ENCODE assay signal across 21 cellular contexts in genomic region chr7:110148054-110148453, GRCh38.
DNase-seq lines count a peak whose midpoint lies in the region; ATAC-seq, FAIRE-seq and TF ChIP-seq lines count a peak whose summit lies in the region.
"Had no signal": no experiment of that assay in that cellular context is flagged by ENCODE, and none has a peak within 500 bp of the region (broad histone marks: within the 10 kb centered on the region; RNA-seq: fewer than 3 reads in every experiment).

No MANE protein-coding gene starts in this region.

- H2BK5ac ChIP-seq in H1 (ENCODE audit: low read depth, low read length), result no peak overlapping the region

- POLR2A ChIA-PET in H1 (lab: Charles Lee; ENCODE audit: partially characterized antibody), result no interaction called here

- H3K79me1 ChIP-seq in H1 (ENCODE audit: low read depth, low read length), result no peaks in the 10 kb centered on the region

- peak; percentile 56 for ATAC-seq in aorta (ENCODE audit: low FRiP score)
- no peak for ATAC-seq in GM19023 (IDR thresholded peaks at IDR 0.05; ENCODE audit: unreplicated experiment)
- ATAC-seq in GM21619 (IDR thresholded peaks at IDR 0.05; ENCODE audit: unreplicated experiment), result no peak
- no peak for ATAC-seq in GM18517 (IDR thresholded peaks at IDR 0.05; ENCODE audit: unreplicated experiment)
- ATAC-seq: GM12878 had no signal

- no peak for FAIRE-seq in H1 (lab: Jason Lieb, UNC)
- FAIRE-seq: GM12878, H54 had no signal

- H4K91ac ChIP-seq in H1 (replicated peaks; ENCODE audit: insufficient read length, low read length), result no peak overlapping the region

- H3K27ac Mint-ChIP-seq in activated naive CD4-positive, alpha-beta T cell treated with anti-CD3 and anti-CD28 coated beads, Interleukin-2, amount 10 ng/mL, durations not matched to agents 7 days and 5 days, result no peak overlapping the region
- H3K27ac Mint-ChIP-seq: B cell; CD4-positive, alpha-beta T cell had no signal

- H3K27me3 Mint-ChIP-seq in activated naive CD4-positive, alpha-beta T cell treated with anti-CD3 and anti-CD28 coated beads, Interleukin-2, amount 10 ng/mL, durations not matched to agents 7 days and 5 days, result no peaks in the 10 kb centered on the region
- H3K27me3 Mint-ChIP-seq: B cell; CD4-positive, alpha-beta T cell had no signal

- TF ChIP-seq RAD21 in H1 (IDR thresholded peaks at IDR 0.05 in 1 of 2, conservative IDR thresholded peaks at IDR 0.05 in 1 of 2; ENCODE audit: low read depth in 2 of 2, low read length in 2 of 2), result no peak

- H3K27ac ChIP-seq in H1 (ENCODE audit: low read depth, low read length) (no peak overlapping the region), aorta (ENCODE audit: low read depth in 1 of 2, low read length in 2 of 2) (no peak overlapping the region)

- H3K9me3 ChIP-seq in H1 (ENCODE audit: insufficient read depth in 2 of 2, low read depth in 1 of 2, low read length in 1 of 2), result peaks cover 4 to 8% of the 10 kb centered on the region in 2 experiments; a peak in 2 of 4 replicates
- H3K9me3 ChIP-seq in aorta (ENCODE audit: control insufficient read depth, low read length), result peaks cover 5% of the 10 kb centered on the region
- H3K9me3 ChIP-seq: SK-N-SH had no signal

- no peak overlapping the region for H2BK15ac ChIP-seq in H1 (ENCODE audit: low read length)

- H3K9ac ChIP-seq in H1 (replicated peaks in 1 of 4; ENCODE audit: extremely low read depth in 1 of 4, low read depth in 3 of 4, low read length in 3 of 4), result no peak overlapping the region
- H3K9ac ChIP-seq: SK-N-SH had no signal

- no peak for TF ChIP-seq EP300 in H1 (IDR thresholded peaks at IDR 0.05; ENCODE audit: borderline replicate concordance in 1 of 2, low read depth in 2 of 2, low read length in 2 of 2)

- H3K56ac ChIP-seq in H1 (replicated peaks; ENCODE audit: insufficient read length, low read depth, low read length), result no peak overlapping the region

- no peaks in the 10 kb centered on the region for H3K23me2 ChIP-seq in H1 (ENCODE audit: low read depth, low read length)

- H3K4me1 ChIP-seq in H1 (replicated peaks in 1 of 4; ENCODE audit: control insufficient read depth in 3 of 4, insufficient read depth in 4 of 4, low read length in 3 of 4), result peaks cover 0 to 2% (median 0%) of the 10 kb centered on the region in 4 experiments; a peak in 1 of 7 replicates
- H3K4me1 ChIP-seq in aorta (ENCODE audit: control insufficient read depth in 1 of 2, insufficient read depth in 2 of 2, low read length in 2 of 2), result no peaks in the 10 kb centered on the region

- no peak for TF ChIP-seq POLR2A in H1 (IDR thresholded peaks at IDR 0.05; ENCODE audit: control extremely low read depth in 1 of 2, low read depth in 2 of 2, low read length in 2 of 2)

- CTCF ChIA-PET in activated naive CD4-positive, alpha-beta T cell treated with anti-CD3 and anti-CD28 coated beads, Interleukin-2, amount 10 ng/mL, durations not matched to agents 7 days and 5 days (lab: Charles Lee), result no interaction called here
- CTCF ChIA-PET in H1 (lab: Charles Lee; ENCODE audit: partially characterized antibody), result interaction anchor here (0.9 kb wide), 1 partner anchor 11 kb away, joined by 3 read pairs; no protein-coding TSS in a partner anchor

- H3K9me3 Mint-ChIP-seq in activated naive CD4-positive, alpha-beta T cell treated with anti-CD3 and anti-CD28 coated beads, Interleukin-2, amount 10 ng/mL, durations not matched to agents 7 days and 5 days, result no peaks in the 10 kb centered on the region
- H3K9me3 Mint-ChIP-seq: CD4-positive, alpha-beta T cell had no signal

- H2BK120ac ChIP-seq in H1 (replicated peaks; ENCODE audit: low read depth, low read length), result no peak overlapping the region

- peak; percentile 6 for DNase-seq in activated naive CD4-positive, alpha-beta T cell treated with anti-CD3 and anti-CD28 coated beads, Interleukin-2, amount 50 U/mL, for 16 hours
- no peak for DNase-seq in activated naive CD4-positive, alpha-beta T cell treated with anti-CD3 and anti-CD28 coated beads, Interleukin-2, amount 10 ng/mL, durations not matched to agents 7 days and 5 days
- DNase-seq in H1 (ENCODE audit: low read depth in 1 of 2, low spot score in 2 of 2) (no peak), posterior vena cava (ENCODE audit: low spot score) (peak; percentile 46), aorta (peak; percentile 29 to 53)
- DNase-seq: Calu3; CD4-positive, alpha-beta T cell; GF-D8; IMR-90; NCI-H1436; NCI-H2029; NCI-H2171; NCI-H774; SHP77; SK-N-SH had no signal

- peak overlapping the region; percentile 14; the same call in 1 of the 2 replicates for H4K8ac ChIP-seq in H1 (ENCODE audit: extremely low read depth, insufficient read depth, low read length)

- H3K14ac ChIP-seq in H1 (ENCODE audit: insufficient read length), result no peak overlapping the region

- no peak overlapping the region for H2AK5ac ChIP-seq in H1 (ENCODE audit: low read depth, low read length)

- intact Hi-C loops in posterior vena cava (cut with DNase I), result no loop called here
- intact Hi-C loops in aorta (cut with DNase I), result no loop called here

- no peaks in the 10 kb centered on the region for H3K79me2 ChIP-seq in H1 (ENCODE audit: control insufficient read depth in 1 of 2, insufficient read depth in 2 of 2, low read length in 2 of 2)

- no peaks in the 10 kb centered on the region for H4K20me1 ChIP-seq in H1 (replicated peaks in 1 of 2; ENCODE audit: control insufficient read depth in 1 of 2, insufficient read depth in 2 of 2, low read length in 2 of 2)

- no peak overlapping the region for H2BK20ac ChIP-seq in H1 (ENCODE audit: low read length)

- H3K36me3 Mint-ChIP-seq in activated naive CD4-positive, alpha-beta T cell treated with anti-CD3 and anti-CD28 coated beads, Interleukin-2, amount 10 ng/mL, durations not matched to agents 7 days and 5 days, result no peaks in the 10 kb centered on the region

- H3K4me3 ChIP-seq in H1 (ENCODE audit: extremely low read depth in 1 of 4, insufficient read depth in 2 of 4, low read depth in 3 of 4, low read length in 4 of 4) (no peak overlapping the region), aorta (ENCODE audit: low read length in 2 of 2) (no peak overlapping the region)
- H3K4me3 ChIP-seq: GM12878 had no signal

- H3K36me3 ChIP-seq in H1 (ENCODE audit: control insufficient read depth in 2 of 4, insufficient read depth in 4 of 4, low read length in 3 of 4) (peaks cover 0 to 3% (median 0%) of the 10 kb centered on the region in 4 experiments; a peak in 1 of 8 replicates), aorta (ENCODE audit: control insufficient read depth in 1 of 2, insufficient read depth in 2 of 2, low read length in 1 of 2) (no peaks in the 10 kb centered on the region)

- H3K4me2 ChIP-seq in H1 (ENCODE audit: insufficient read depth in 1 of 2, low read depth in 2 of 2, low read length in 2 of 2), result no peak overlapping the region
- H3K4me2 ChIP-seq: SK-N-SH had no signal

- H2BK12ac ChIP-seq in H1 (ENCODE audit: low read depth, low read length), result no peak overlapping the region; the same call in 1 of the 2 replicates

- no peaks in the 10 kb centered on the region for H3K4me1 Mint-ChIP-seq in activated naive CD4-positive, alpha-beta T cell treated with anti-CD3 and anti-CD28 coated beads, Interleukin-2, amount 10 ng/mL, durations not matched to agents 7 days and 5 days
- H3K4me1 Mint-ChIP-seq: B cell had no signal

- no peak overlapping the region for H3K4me3 Mint-ChIP-seq in activated naive CD4-positive, alpha-beta T cell treated with anti-CD3 and anti-CD28 coated beads, Interleukin-2, amount 10 ng/mL, durations not matched to agents 7 days and 5 days
- H3K4me3 Mint-ChIP-seq: B cell; CD4-positive, alpha-beta T cell had no signal

- H3K27me3 ChIP-seq in H1 (replicated peaks in 1 of 4; ENCODE audit: control insufficient read depth in 3 of 4, extremely low read depth in 1 of 4, insufficient read depth in 3 of 4, low read length in 3 of 4) (no peaks in the 10 kb centered on the region), aorta (ENCODE audit: control insufficient read depth in 1 of 2, insufficient read depth in 2 of 2, low read length in 1 of 2) (no peaks in the 10 kb centered on the region)

- H3K18ac ChIP-seq in H1 (ENCODE audit: extremely low read depth, low read length), result no peak overlapping the region

- H2AFZ ChIP-seq in H1 (ENCODE audit: low read length), result no peak overlapping the region

- no peak overlapping the region for H3K23ac ChIP-seq in H1 (ENCODE audit: insufficient read length)

- no peak for TF ChIP-seq CTCF in H1 (IDR thresholded peaks at IDR 0.05; ENCODE audit: control extremely low read depth in 1 of 3, insufficient read depth in 1 of 3, low read depth in 1 of 3, low read length in 3 of 3)

- 96% methylated on average over 6 of the region's 6 CpGs; no CpG with 5 or more reads in 1 of the 2 experiments for WGBS in H1 (ENCODE audit: extremely low coverage in 1 of 2, insufficient coverage in 1 of 2, insufficient read length in 1 of 2, insufficient replicate concordance in 2 of 2, low coverage in 1 of 2, low lambda C conversion rate in 2 of 2, missing lambda C conversion rate in 1 of 2), 2 experiments
- 84 to 89% methylated on average over 6 of the region's 6 CpGs for WGBS in aorta, 2 donors

- H4K5ac ChIP-seq in H1 (ENCODE audit: insufficient read length, low read depth, low read length), result no peak overlapping the region

- H3K4ac ChIP-seq in H1 (replicated peaks; ENCODE audit: insufficient read length, low read depth, low read length), result no peak overlapping the region

TF ChIP-seq in H1, 55 proteins besides CTCF, POLR2A, EP300 and RAD21 (continues in another document):
- no peak for TF ChIP-seq SIN3A (conservative IDR thresholded peaks at IDR 0.05 in 1 of 2, IDR thresholded peaks at IDR 0.05 in 1 of 2; ENCODE audit: low read depth in 1 of 2, low read length in 2 of 2)
- no peak for TF ChIP-seq TEAD4 (IDR thresholded peaks at IDR 0.05; ENCODE audit: low read depth, low read length)
- no peak for TF ChIP-seq E2F6 (IDR thresholded peaks at IDR 0.05)

Comparison
In these comparisons a context has a peak if more than half of its experiments do, and no peak if none do; other contexts are left out.
1. DNase-seq: peak in activated naive CD4-positive, alpha-beta T cell treated with anti-CD3 and anti-CD28 coated beads, Interleukin-2, amount 50 U/mL, for 16 hours (single experiment), posterior vena cava (single experiment) and aorta (2 of 2); none in activated naive CD4-positive, alpha-beta T cell treated with anti-CD3 and anti-CD28 coated beads, Interleukin-2, amount 10 ng/mL, durations not matched to agents 7 days and 5 days (single experiment) and H1 (0 of 2).